Comparison of ENCODE assay signal across 40 cellular contexts in the genomic region with DNA sequence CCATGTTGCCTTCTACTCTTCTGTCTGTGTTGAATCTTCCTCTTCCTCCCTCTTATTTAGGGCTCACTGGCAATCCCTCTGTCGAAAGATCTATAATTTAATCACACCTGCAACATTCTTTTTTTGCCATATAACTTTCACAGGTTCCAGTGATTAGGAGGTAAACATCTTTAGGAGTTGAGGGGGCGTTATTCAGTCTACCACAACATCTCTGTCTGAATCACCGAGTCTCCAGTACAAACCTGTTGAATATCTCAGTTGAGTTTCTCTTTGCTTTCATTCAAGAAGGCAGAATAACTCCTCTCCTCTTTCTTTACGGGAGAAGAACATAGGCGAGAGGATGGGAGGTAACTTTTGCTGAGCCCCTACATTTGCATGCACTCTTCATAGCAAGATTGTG.
"Had no signal": no experiment of that assay in that cellular context is flagged by ENCODE, and none has a peak within 500 bp of the region (broad histone marks: within the 10 kb centered on the region; RNA-seq: fewer than 3 reads in every experiment).

No MANE protein-coding gene starts in this region.

- H3K27ac ChIP-seq: adrenal gland, ascending aorta, body of pancreas, brain microvascular endothelial cell, breast epithelium, cardiac muscle cell had no signal

- DNase-seq: activated effector memory CD4-positive, alpha-beta T cell treated with anti-CD3 and anti-CD28 coated beads, Interleukin-2, amount 50 U/mL, for 16 hours; activated effector memory CD4-positive, alpha-beta T cell treated with Interleukin-2 at 50 U/mL for 16 hours; activated gamma-delta T cell; activated gamma-delta T cell treated with Interleukin-2 at 50 U/mL for 16 hours; activated naive CD4-positive, alpha-beta T cell; activated naive CD4-positive, alpha-beta T cell treated with anti-CD3 and anti-CD28 coated beads for 36 hours; activated naive CD4-positive, alpha-beta T cell treated with anti-CD3 and anti-CD28 coated beads, Interleukin-2, amount 10 ng/mL, durations not matched to agents 7 days and 5 days; activated naive CD4-positive, alpha-beta T cell treated with anti-CD3 and anti-CD28 coated beads, Interleukin-2, amount 50 U/mL, for 16 hours; activated naive CD4-positive, alpha-beta T cell treated with Interleukin-2 at 50 U/mL for 16 hours; activated naive CD8-positive, alpha-beta T cell treated with anti-CD3 and anti-CD28 coated beads for 36 hours; activated naive CD8-positive, alpha-beta T cell treated with anti-CD3 and anti-CD28 coated beads, Interleukin-2, amount 10 ng/mL, durations not matched to agents 7 days and 5 days; activated naive CD8-positive, alpha-beta T cell treated with anti-CD3 and anti-CD28 coated beads, Interleukin-2, amount 50 U/mL, for 24 hours; activated T-cell treated with anti-CD3 and anti-CD28 coated beads, Interleukin-2, amount 50 U/mL, for 1 hour; activated T-cell treated with anti-CD3 and anti-CD28 coated beads, Interleukin-2, amount 50 U/mL, for 24 hours; activated T-cell treated with anti-CD3 and anti-CD28 coated beads, Interleukin-2, amount 50 U/mL, for 4 hours; activated T-cell treated with anti-CD3 and anti-CD28 coated beads, Interleukin-2, amount 50 U/mL, for 48 hours; activated T-cell treated with anti-CD3 and anti-CD28 coated beads, Interleukin-2, amount 50 U/mL, for 72 hours; adrenal gland; amniotic stem cell; amygdala; anterior cingulate cortex; aorta; body of pancreas; brain microvascular endothelial cell; caudate nucleus; central memory CD4-positive, alpha-beta T cell; cerebellar nuclear complex had no signal

- H3K4me3 Mint-ChIP-seq: activated naive CD4-positive, alpha-beta T cell treated with anti-CD3 and anti-CD28 coated beads for 36 hours; activated naive CD4-positive, alpha-beta T cell treated with anti-CD3 and anti-CD28 coated beads, Interleukin-2, amount 10 ng/mL, durations not matched to agents 7 days and 5 days; activated naive CD4-positive, alpha-beta T cell treated with anti-CD3 and anti-CD28 coated beads, Interleukin-2, amount 50 U/mL, for 24 hours; activated naive CD8-positive, alpha-beta T cell; activated naive CD8-positive, alpha-beta T cell treated with anti-CD3 and anti-CD28 coated beads for 36 hours; activated naive CD8-positive, alpha-beta T cell treated with anti-CD3 and anti-CD28 coated beads, Interleukin-2, amount 10 ng/mL, durations not matched to agents 7 days and 5 days; activated naive CD8-positive, alpha-beta T cell treated with anti-CD3 and anti-CD28 coated beads, Interleukin-2, amount 50 U/mL, for 24 hours; activated T-cell treated with anti-CD3 and anti-CD28 coated beads, Interleukin-2, amount 50 U/mL, for 24 hours; activated T-cell treated with anti-CD3 and anti-CD28 coated beads, Interleukin-2, amount 50 U/mL, for 4 hours; activated T-cell treated with anti-CD3 and anti-CD28 coated beads, Interleukin-2, amount 50 U/mL, for 72 hours; activated T-helper 1 cell treated with anti-CD3 and anti-CD28 coated beads, Interleukin-12 subunit alpha, Interleukin-12 subunit beta, Interleukin-2, Interleukin-4 antibody, amounts not matched to agents 30 ng/mL and 10 ng/mL and 1 ng/mL, durations not matched to agents 14 hours and 24 hours and 36 hours; activated T-helper 17 cell treated with anti-CD3 and anti-CD28 coated beads, Interleukin-2, amount 50 U/mL, for 72 hours; brain; central memory CD8-positive, alpha-beta T cell had no signal

- ATAC-seq: activated naive CD4-positive, alpha-beta T cell treated with anti-CD3 and anti-CD28 coated beads, Interleukin-2, amount 50 U/mL, for 72 hours; activated naive CD8-positive, alpha-beta T cell treated with anti-CD3 and anti-CD28 coated beads, Interleukin-2, amount 50 U/mL, for 24 hours; activated T-cell treated with anti-CD3 and anti-CD28 coated beads, Interleukin-2, amount 50 U/mL, for 4 hours; activated T-cell treated with anti-CD3 and anti-CD28 coated beads, Interleukin-2, amount 50 U/mL, for 72 hours; activated T-helper 17 cell treated with anti-CD3 and anti-CD28 coated beads, Interleukin-2, amount 50 U/mL, for 72 hours; body of pancreas had no signal

- H3K4me1 Mint-ChIP-seq: activated naive CD4-positive, alpha-beta T cell treated with anti-CD3 and anti-CD28 coated beads, Interleukin-2, amount 10 ng/mL, durations not matched to agents 7 days and 5 days; activated naive CD4-positive, alpha-beta T cell treated with anti-CD3 and anti-CD28 coated beads, Interleukin-2, amount 50 U/mL, for 24 hours; activated naive CD8-positive, alpha-beta T cell treated with anti-CD3 and anti-CD28 coated beads for 36 hours; activated naive CD8-positive, alpha-beta T cell treated with anti-CD3 and anti-CD28 coated beads, Interleukin-2, amount 10 ng/mL, durations not matched to agents 7 days and 5 days; activated naive CD8-positive, alpha-beta T cell treated with anti-CD3 and anti-CD28 coated beads, Interleukin-2, amount 50 U/mL, for 24 hours; activated T-helper 17 cell treated with anti-CD3 and anti-CD28 coated beads, Interleukin-2, amount 50 U/mL, for 72 hours; brain; central memory CD8-positive, alpha-beta T cell had no signal

- H3K9me3 Mint-ChIP-seq: activated naive CD4-positive, alpha-beta T cell treated with anti-CD3 and anti-CD28 coated beads for 36 hours; activated naive CD4-positive, alpha-beta T cell treated with anti-CD3 and anti-CD28 coated beads, Interleukin-2, amount 10 ng/mL, durations not matched to agents 7 days and 5 days; activated naive CD4-positive, alpha-beta T cell treated with anti-CD3 and anti-CD28 coated beads, Interleukin-2, amount 50 U/mL, for 24 hours; activated naive CD4-positive, alpha-beta T cell treated with anti-CD3 and anti-CD28 coated beads, Interleukin-2, amount 50 U/mL, for 72 hours; activated naive CD8-positive, alpha-beta T cell treated with anti-CD3 and anti-CD28 coated beads for 36 hours; activated naive CD8-positive, alpha-beta T cell treated with anti-CD3 and anti-CD28 coated beads, Interleukin-2, amount 10 ng/mL, durations not matched to agents 7 days and 5 days; activated naive CD8-positive, alpha-beta T cell treated with anti-CD3 and anti-CD28 coated beads, Interleukin-2, amount 50 U/mL, for 24 hours; activated T-cell treated with anti-CD3 and anti-CD28 coated beads, Interleukin-2, amount 50 U/mL, for 24 hours; activated T-cell treated with anti-CD3 and anti-CD28 coated beads, Interleukin-2, amount 50 U/mL, for 4 hours; activated T-cell treated with anti-CD3 and anti-CD28 coated beads, Interleukin-2, amount 50 U/mL, for 72 hours; activated T-helper 1 cell treated with anti-CD3 and anti-CD28 coated beads, Interleukin-12 subunit alpha, Interleukin-12 subunit beta, Interleukin-2, Interleukin-4 antibody, amounts not matched to agents 30 ng/mL and 10 ng/mL and 1 ng/mL, durations not matched to agents 14 hours and 24 hours and 36 hours; activated T-helper 17 cell treated with anti-CD3 and anti-CD28 coated beads, Interleukin-2, amount 50 U/mL, for 72 hours; activated T-helper 2 cell treated with anti-CD3 and anti-CD28 coated beads, Interferon-gamma antibody, Interleukin-2, Interleukin-4, amounts not matched to agents 10 μg/mL and 5 μg/mL and 100 μg/mL, durations not matched to agents 14 hours and 24 hours and 36 hours; brain; central memory CD8-positive, alpha-beta T cell had no signal

- H3K9me3 ChIP-seq: adrenal gland, ascending aorta, body of pancreas, breast epithelium had no signal

- H3K4me3 ChIP-seq: adrenal gland, ascending aorta, body of pancreas, breast epithelium, cardiac muscle cell had no signal

- H3K36me3 Mint-ChIP-seq: activated naive CD4-positive, alpha-beta T cell treated with anti-CD3 and anti-CD28 coated beads, Interleukin-2, amount 10 ng/mL, durations not matched to agents 7 days and 5 days; activated naive CD4-positive, alpha-beta T cell treated with anti-CD3 and anti-CD28 coated beads, Interleukin-2, amount 50 U/mL, for 24 hours; activated naive CD4-positive, alpha-beta T cell treated with anti-CD3 and anti-CD28 coated beads, Interleukin-2, amount 50 U/mL, for 72 hours; activated naive CD8-positive, alpha-beta T cell; activated naive CD8-positive, alpha-beta T cell treated with anti-CD3 and anti-CD28 coated beads for 36 hours; activated naive CD8-positive, alpha-beta T cell treated with anti-CD3 and anti-CD28 coated beads, Interleukin-2, amount 10 ng/mL, durations not matched to agents 7 days and 5 days; brain had no signal

- H3K27ac Mint-ChIP-seq: activated naive CD4-positive, alpha-beta T cell treated with anti-CD3 and anti-CD28 coated beads for 36 hours; activated naive CD4-positive, alpha-beta T cell treated with anti-CD3 and anti-CD28 coated beads, Interleukin-2, amount 10 ng/mL, durations not matched to agents 7 days and 5 days; activated naive CD4-positive, alpha-beta T cell treated with anti-CD3 and anti-CD28 coated beads, Interleukin-2, amount 50 U/mL, for 24 hours; activated naive CD4-positive, alpha-beta T cell treated with anti-CD3 and anti-CD28 coated beads, Interleukin-2, amount 50 U/mL, for 72 hours; activated naive CD8-positive, alpha-beta T cell; activated naive CD8-positive, alpha-beta T cell treated with anti-CD3 and anti-CD28 coated beads for 36 hours; activated naive CD8-positive, alpha-beta T cell treated with anti-CD3 and anti-CD28 coated beads, Interleukin-2, amount 10 ng/mL, durations not matched to agents 7 days and 5 days; activated naive CD8-positive, alpha-beta T cell treated with anti-CD3 and anti-CD28 coated beads, Interleukin-2, amount 50 U/mL, for 24 hours; activated T-cell treated with anti-CD3 and anti-CD28 coated beads, Interleukin-2, amount 50 U/mL, for 24 hours; activated T-cell treated with anti-CD3 and anti-CD28 coated beads, Interleukin-2, amount 50 U/mL, for 72 hours; activated T-helper 1 cell treated with anti-CD3 and anti-CD28 coated beads, Interleukin-12 subunit alpha, Interleukin-12 subunit beta, Interleukin-2, Interleukin-4 antibody, amounts not matched to agents 30 ng/mL and 10 ng/mL and 1 ng/mL, durations not matched to agents 14 hours and 24 hours and 36 hours; activated T-helper 17 cell treated with anti-CD3 and anti-CD28 coated beads, Interleukin-2, amount 50 U/mL, for 72 hours; activated T-helper 2 cell treated with anti-CD3 and anti-CD28 coated beads, Interferon-gamma antibody, Interleukin-2, Interleukin-4, amounts not matched to agents 10 μg/mL and 5 μg/mL and 100 μg/mL, durations not matched to agents 14 hours and 24 hours and 36 hours; brain had no signal

- FAIRE-seq: astrocyte, bronchial epithelial cell had no signal

- H3K36me3 ChIP-seq: adrenal gland, ascending aorta, brain microvascular endothelial cell, breast epithelium, cardiac muscle cell had no signal

- H3K4me1 ChIP-seq: adrenal gland, body of pancreas, breast epithelium had no signal

- H3K27me3 ChIP-seq: adrenal gland, ascending aorta, body of pancreas, brain microvascular endothelial cell, breast epithelium, cardiac muscle cell had no signal
